16 cellular contexts compared by ENCODE assay signal in genomic region chrX:45134775-45135174, GRCh38.
DNase-seq lines count a peak whose midpoint lies in the region; ATAC-seq and TF ChIP-seq lines count a peak whose summit lies in the region.
"Had no signal": no experiment of that assay in that cellular context is flagged by ENCODE, and none has a peak within 500 bp of the region (broad histone marks: within the 10 kb centered on the region; RNA-seq: fewer than 3 reads in every experiment).

No MANE protein-coding gene starts in this region.

- ATAC-seq in left ventricle myocardium superior (peak; percentile 74), body of pancreas (no peak), HG03108 (IDR thresholded peaks at IDR 0.05; ENCODE audit: unreplicated experiment) (no peak)
- ATAC-seq: HCT116 had no signal

- TF ChIP-seq CTCF in mammary epithelial cell (conservative IDR thresholded peaks at IDR 0.05 in 1 of 2, IDR thresholded peaks at IDR 0.05 in 1 of 2; ENCODE audit: extremely low read depth in 1 of 2, insufficient read depth in 1 of 2, low read depth in 1 of 2, low read length in 2 of 2) (no peak), body of pancreas (IDR thresholded peaks at IDR 0.05) (no peak)

- H3K27me3 ChIP-seq in mammary epithelial cell (ENCODE audit: insufficient read depth, low read length) (no peaks in the 10 kb centered on the region), rectal smooth muscle tissue (ENCODE audit: control insufficient read depth, insufficient read depth, low read length) (no peaks in the 10 kb centered on the region), body of pancreas (no peaks in the 10 kb centered on the region)
- H3K27me3 ChIP-seq: BLaER1 had no signal

- no TSS peak for BruUV-seq in mammary epithelial cell (replicated peaks; lab: Mats Ljungman, UMichigan)

- dilution Hi-C loops in mammary epithelial cell (cut with HindIII; ENCODE audit: low sequenced_read_pairs), result loop anchor here (5.0 kb wide), 1 partner anchor 33 kb away; no protein-coding TSS in a partner anchor

- H3K36me3 ChIP-seq in mammary epithelial cell (ENCODE audit: insufficient read depth, low read length) (no peaks in the 10 kb centered on the region), rectal smooth muscle tissue (ENCODE audit: control insufficient read depth, insufficient read depth, low read length) (no peaks in the 10 kb centered on the region), body of pancreas (replicated peaks in 1 of 2; ENCODE audit: insufficient read depth in 1 of 2, low read depth in 2 of 2) (no peaks in the 10 kb centered on the region)
- H3K36me3 ChIP-seq: BLaER1 had no signal

- in situ Hi-C loops in mammary epithelial cell (cut with MboI; ENCODE audit: low sequenced_read_pairs in 2 of 2), result no loop called here

- intact Hi-C loops in mammary epithelial cell (cut with micrococcal nuclease) (no loop called here), left ventricle myocardium superior (cut with micrococcal nuclease) (no loop called here), body of pancreas (cut with DNase I) (no loop called here)

- no peak overlapping the region for H3K4me3 ChIP-seq in mammary epithelial cell (replicated peaks in 1 of 3; ENCODE audit: insufficient read depth in 1 of 3, low read depth in 2 of 3, low read length in 3 of 3)
- H3K4me3 ChIP-seq in rectal smooth muscle tissue (ENCODE audit: low read length), result no peak overlapping the region
- no peak overlapping the region for H3K4me3 ChIP-seq in body of pancreas
- H3K4me3 ChIP-seq: BLaER1 had no signal

- H3K9ac ChIP-seq in mammary epithelial cell (ENCODE audit: insufficient read depth, low read length) (no peak overlapping the region), rectal smooth muscle tissue (ENCODE audit: low read length) (no peak overlapping the region)
- H3K9ac ChIP-seq: BLaER1 had no signal

- no peak for TF ChIP-seq POLR2A in body of pancreas (IDR thresholded peaks at IDR 0.05)

- H3K9me3 ChIP-seq in mammary epithelial cell (replicated peaks; ENCODE audit: insufficient read depth, low read length) (no peaks in the 10 kb centered on the region), body of pancreas (no peaks in the 10 kb centered on the region)
- H3K9me3 ChIP-seq: BLaER1 had no signal

- peak overlapping the region; percentile 89 for H3K27ac ChIP-seq in angular gyrus (ENCODE audit: low read depth, low read length)
- no peak overlapping the region for H3K27ac ChIP-seq in mammary epithelial cell (ENCODE audit: insufficient read depth, low read depth, low read length)
- peak overlapping the region; percentile 15 for H3K27ac ChIP-seq in rectal smooth muscle tissue (ENCODE audit: low read depth, low read length)
- H3K27ac ChIP-seq in body of pancreas, result no peak overlapping the region
- H3K27ac ChIP-seq: BLaER1, RWPE1 had no signal

- H3K79me2 ChIP-seq in mammary epithelial cell (ENCODE audit: insufficient read depth, low read length), result no peaks in the 10 kb centered on the region

- 56% methylated on average over 3 of the region's 3 CpGs for WGBS in mammary epithelial cell (ENCODE audit: low coverage, missing lambda C conversion rate)
- WGBS in body of pancreas, 2 donors, result 75 to 77% methylated on average over 3 of the region's 3 CpGs

- no peak overlapping the region for H3K4me2 ChIP-seq in mammary epithelial cell (ENCODE audit: insufficient read depth, low read depth, low read length)
- H3K4me2 ChIP-seq: BLaER1 had no signal

- no peaks in the 10 kb centered on the region for H3K4me1 ChIP-seq in mammary epithelial cell (ENCODE audit: insufficient read depth, low read length)
- H3K4me1 ChIP-seq in rectal smooth muscle tissue (ENCODE audit: control insufficient read depth, insufficient read depth, low read length), result no peaks in the 10 kb centered on the region
- no peaks in the 10 kb centered on the region for H3K4me1 ChIP-seq in body of pancreas
- H3K4me1 ChIP-seq: BLaER1 had no signal

- DNase-seq in mammary epithelial cell, result no peak
- DNase-seq in left ventricle myocardium superior, result no peak
- DNase-seq in NCI-H1105 (lab: John Stamatoyannopoulos, UW), result no peak
- no peak for DNase-seq in NCI-H2171 (lab: John Stamatoyannopoulos, UW)
- no peak for DNase-seq in body of pancreas
- DNase-seq: DND-41, GDM1, NCI-H1048, NCI-H345, NCI-H526 treated with DMSO at 0.1 percent for 48 hours had no signal

- CTCF ChIA-PET in mammary epithelial cell (lab: Charles Lee; ENCODE audit: low non-redundant PET), result no interaction called here

- H4K20me1 ChIP-seq in mammary epithelial cell (ENCODE audit: insufficient read depth, low read length), result no peaks in the 10 kb centered on the region
- H4K20me1 ChIP-seq: BLaER1 had no signal

- peak overlapping the region; percentile 50 for H2AFZ ChIP-seq in mammary epithelial cell (ENCODE audit: low read depth, low read length)

Comparison
In these comparisons a context has a peak if more than half of its experiments do, and no peak if none do; other contexts are left out.
1. H3K27ac ChIP-seq: peak in angular gyrus (single experiment) and rectal smooth muscle tissue (single experiment); none in mammary epithelial cell (single experiment) and body of pancreas (0 of 4).